Comparison of ENCODE assay signal across 14 cellular contexts in genomic region chr21:44878053-44878982, GRCh38. TPM values are rescaled to one million over a fixed set of nuclear protein-coding genes. Genes with fewer than 3 reads are reported as not detected.
A peak's percentile ranks its signal among the peaks of the same experiment; 100 is the strongest.
DNase-seq lines count a peak whose midpoint lies in the region; ATAC-seq, FAIRE-seq and TF ChIP-seq lines count a peak whose summit lies in the region.
"Had no signal": no experiment of that assay in that cellular context is flagged by ENCODE, and none has a peak within 500 bp of the region (broad histone marks: within the 10 kb centered on the region; RNA-seq: fewer than 3 reads in every experiment).

No MANE protein-coding gene starts in this region.

- peaks cover 16 to 66% (median 37%) of the 10 kb centered on the region in 4 donors for H3K4me1 Mint-ChIP-seq in naive thymus-derived CD8-positive, alpha-beta T cell

- TF ChIP-seq EP300 in A549 (IDR thresholded peaks at IDR 0.05) (no peak), HepG2 (IDR thresholded peaks at IDR 0.05; ENCODE audit: low read depth in 2 of 2, low read length in 2 of 2) (peak in 1 of 2 experiments; percentile 81; a peak in 3 of 4 replicates), HepG2 (CRISPR knock-in tag; IDR thresholded peaks at IDR 0.05; ENCODE audit: borderline replicate concordance) (peak; percentile 70; the same call in 1 of the 2 replicates)

- in situ Hi-C loops in HepG2 (cut with HindIII; ENCODE audit: extremely low pct_ligation_motif_present, low pct_unique_long_range_greater_than_20kb): no loop called here

- no peaks in the 10 kb centered on the region for H3K36me3 Mint-ChIP-seq in naive thymus-derived CD8-positive, alpha-beta T cell
- H3K36me3 Mint-ChIP-seq: natural killer cell had no signal

- H3K27ac ChIP-seq in A549: peak overlapping the region; percentile 57 to 82; a peak in 5 of 6 replicates
- peak overlapping the region; percentile 99 for H3K27ac ChIP-seq in HepG2 (ENCODE audit: extremely low read length, insufficient read depth, low read length)
- no peak overlapping the region for H3K27ac ChIP-seq in effector memory CD4-positive, alpha-beta T cell (ENCODE audit: insufficient read depth, low read length, poor library complexity, severe bottlenecking)

- 52% methylated on average over 13 of the region's 13 CpGs for WGBS in A549 (ENCODE audit: missing lambda C conversion rate)
- WGBS in HepG2 (ENCODE audit: low lambda C conversion rate): 4% methylated on average over 13 of the region's 13 CpGs

- DNase-seq in A549 (ENCODE audit: low read depth in 1 of 2, low spot score in 1 of 2) (peak in 1 of 2 experiments; percentile 58), NB4 (ENCODE audit: low read depth) (peak; percentile 85), amniotic epithelial cell (ENCODE audit: low read depth) (peak; percentile 40), HepG2 (ENCODE audit: low spot score) (peak; percentile 97), HK-2 (ENCODE audit: unreplicated experiment) (no peak)
- no peak for DNase-seq in naive thymus-derived CD8-positive, alpha-beta T cell
- DNase-seq in effector memory CD4-positive, alpha-beta T cell: no peak
- DNase-seq: ACHN; activated CD8-positive, alpha-beta memory T cell treated with anti-CD3 and anti-CD28 coated beads for 24 hours; natural killer cell; NCI-H446 treated with DMSO at 0.1 percent for 48 hours; stimulated activated CD8-positive, alpha-beta memory T cell treated with anti-CD3 and anti-CD28 coated beads, Interleukin-4, amount 100 ng/mL, for 48 hours had no signal

- TF ChIP-seq CTCF in A549 (IDR thresholded peaks at IDR 0.05) (no peak), NB4 (IDR thresholded peaks at IDR 0.05; ENCODE audit: low read depth, low read length) (no peak), HepG2 (CRISPR knock-in tag; IDR thresholded peaks at IDR 0.05) (no peak)

- H3K36me3 ChIP-seq in HepG2 (replicated peaks in 1 of 2; ENCODE audit: control insufficient read depth in 1 of 2, insufficient read depth in 2 of 2, low read length in 2 of 2): no peaks in the 10 kb centered on the region
- no peaks in the 10 kb centered on the region for H3K36me3 ChIP-seq in effector memory CD4-positive, alpha-beta T cell (ENCODE audit: control insufficient read depth, insufficient read depth, low read length)

- H4K20me1 ChIP-seq in HepG2 (ENCODE audit: insufficient read depth, low read length): no peaks in the 10 kb centered on the region

- H3K79me2 ChIP-seq in HepG2 (ENCODE audit: insufficient read depth, low read length): peaks cover 5% of the 10 kb centered on the region

- no peaks in the 10 kb centered on the region for H3K27me3 ChIP-seq in HepG2 (ENCODE audit: control insufficient read depth in 1 of 2, insufficient read depth in 2 of 2, low read length in 2 of 2)
- no peaks in the 10 kb centered on the region for H3K27me3 ChIP-seq in effector memory CD4-positive, alpha-beta T cell (replicated peaks; ENCODE audit: control insufficient read depth, insufficient read depth, low read length, poor library complexity, severe bottlenecking)

- no peaks in the 10 kb centered on the region for H3K9me3 Mint-ChIP-seq in naive thymus-derived CD8-positive, alpha-beta T cell
- H3K9me3 Mint-ChIP-seq: natural killer cell had no signal

- H3K27ac Mint-ChIP-seq in naive thymus-derived CD8-positive, alpha-beta T cell: peak overlapping the region in 1 of 10 donors; percentile 15

- TF ChIP-seq RAD21 in A549 (conservative IDR thresholded peaks at IDR 0.05 in 1 of 2, IDR thresholded peaks at IDR 0.05 in 1 of 2): no peak
- TF ChIP-seq RAD21 in HepG2 (CRISPR knock-in tag; IDR thresholded peaks at IDR 0.05): no peak

- POLR2A ChIA-PET in A549 (lab: Yijun Ruan, JAX): no interaction called here
- POLR2A ChIA-PET in HepG2 (lab: Yijun Ruan, JAX): interaction anchor here (0.9 to 2.7 kb wide), 10 partner anchors 9 to 77 kb away, joined by 3 to 38 read pairs (median 6); partner anchors contain the start of gene UBE2G2
- POLR2A ChIA-PET in naive thymus-derived CD8-positive, alpha-beta T cell (lab: Charles Lee): interaction anchor here (0.8 to 1.2 kb wide), 2 partner anchors 33 to 47 kb away, joined by 3 read pairs; no protein-coding TSS in a partner anchor

- ATAC-seq in A549 (peak; percentile 57 to 68; a peak in 5 of 6 replicates), HepG2 (peak; percentile 64), HG02870 (IDR thresholded peaks at IDR 0.05; ENCODE audit: unreplicated experiment) (no peak)
- no peak for ATAC-seq in naive thymus-derived CD8-positive, alpha-beta T cell
- ATAC-seq: natural killer cell, SK-N-SH treated with all-trans-retinoic acid at 6 μM for 48 hours had no signal

- H3K9me3 ChIP-seq in A549: no peaks in the 10 kb centered on the region
- H3K9me3 ChIP-seq in HepG2 (ENCODE audit: low read length): no peaks in the 10 kb centered on the region
- H3K9me3 ChIP-seq in effector memory CD4-positive, alpha-beta T cell (ENCODE audit: control insufficient read depth, low read length): no peaks in the 10 kb centered on the region

- CTCF ChIA-PET in A549 (lab: Yijun Ruan, JAX): interaction anchor here (1.7 kb wide), 1 partner anchor 32 kb away, joined by 4 read pairs; no protein-coding TSS in a partner anchor
- CTCF ChIA-PET in HepG2 (lab: Yijun Ruan, JAX; ENCODE audit: low intra/inter-chr PET ratio, low total read pairs): no interaction called here

- H3K4me2 ChIP-seq in A549 (peak overlapping the region; percentile 67), HepG2 (ENCODE audit: low read depth, low read length) (peak overlapping the region; percentile 67)

- no peak overlapping the region for H3K4me3 Mint-ChIP-seq in naive thymus-derived CD8-positive, alpha-beta T cell
- H3K4me3 Mint-ChIP-seq: natural killer cell had no signal

- peaks cover 37% of the 10 kb centered on the region for H3K4me1 ChIP-seq in A549
- H3K4me1 ChIP-seq in HepG2 (ENCODE audit: insufficient read depth, low read length): peaks cover 96% of the 10 kb centered on the region
- peaks cover 26% of the 10 kb centered on the region for H3K4me1 ChIP-seq in effector memory CD4-positive, alpha-beta T cell (ENCODE audit: control insufficient read depth, insufficient read depth, low read length, poor library complexity, severe bottlenecking)

- H3K27me3 Mint-ChIP-seq in naive thymus-derived CD8-positive, alpha-beta T cell: no peaks in the 10 kb centered on the region

- TF ChIP-seq POLR2A in A549 (IDR thresholded peaks at IDR 0.05; ENCODE audit: low read length) (no peak), NB4 (IDR thresholded peaks at IDR 0.05; ENCODE audit: extremely low read depth, insufficient read length) (no peak), HepG2 (IDR thresholded peaks at IDR 0.05; ENCODE audit: insufficient read depth in 1 of 2, low read depth in 2 of 2, low read length in 2 of 2) (peak in 1 of 2 experiments; percentile 67; a peak in 2 of 4 replicates)

- H2AFZ ChIP-seq in HepG2 (ENCODE audit: low read length): no peak overlapping the region

- H3K9ac ChIP-seq in HepG2 (ENCODE audit: insufficient read depth, low read depth, low read length): peak overlapping the region; percentile 79

- FAIRE-seq in A549 (lab: Jason Lieb, UNC): no peak
- FAIRE-seq in HepG2 (lab: Jason Lieb, UNC): peak; percentile 71

- BruUV-seq in HepG2 (replicated peaks; lab: Mats Ljungman, UMichigan): no TSS peak

- intact Hi-C loops in HepG2 (cut with micrococcal nuclease; ENCODE audit: unreplicated experiment): no loop called here

- H3K4me3 ChIP-seq in A549 (no peak overlapping the region), NB4 (ENCODE audit: low read depth, low read length) (no peak overlapping the region), HepG2 (replicated peaks in 1 of 3; ENCODE audit: insufficient read depth in 1 of 3, low read depth in 2 of 3, low read length in 3 of 3) (peak overlapping the region in 1 of 3 experiments; percentile 48; a peak in 1 of 6 replicates)
- H3K4me3 ChIP-seq in effector memory CD4-positive, alpha-beta T cell (ENCODE audit: insufficient read depth, low read depth, low read length, poor library complexity, severe bottlenecking): no peak overlapping the region

RNA-seq across cellular contexts. Expression of gene PTTG1IP, which starts 4.8 kb away (rescaled TPM):
- polyA plus RNA-seq in A549 (2011; rRNA removed) (97.6 and 99.4 TPM in 2 replicates), A549 (2017; fragmentation: RNase III; extraction: RNeasy Plus Mini Kit Qiagen cat#74134 plus additional on column Dnase treatment) (93.2 to 103 TPM (median 98.7 TPM) in 3 replicates), HepG2 (2011; rRNA removed) (700 and 734 TPM in 2 replicates)
- polyA plus RNA-seq in A549 (2012; cell fraction: cytosol; rRNA removed): 49.3 and 65.6 TPM in 2 replicates
- polyA plus RNA-seq in A549 (2012; cell fraction: nucleus; rRNA removed): 52.1 and 60.9 TPM in 2 replicates
- 51.4 and 52.1 TPM in 2 replicates for polyA minus RNA-seq in A549 (2011; rRNA and poly(A)+ RNA removed)
- 89.4 and 161 TPM in 2 replicates for total RNA-seq in HepG2 (2016; rRNA removed; fragmentation: Illumina TruSeq; extraction: Trizol)
- total RNA-seq in HepG2 (2016; cell fraction: cytosol; rRNA removed; fragmentation: Illumina TruSeq; extraction: Trizol; ENCODE audit: low read depth): 42.7 and 52.7 TPM in 2 replicates
- 93.0 and 159 TPM in 2 replicates for total RNA-seq in HepG2 (2016; cell fraction: insoluble cytoplasmic fraction; rRNA removed; fragmentation: Illumina TruSeq; extraction: Trizol)
- total RNA-seq in HepG2 (2016; cell fraction: membrane; rRNA removed; fragmentation: Illumina TruSeq; extraction: Trizol): 72.6 and 73.1 TPM in 2 replicates
- 137 and 161 TPM in 2 replicates for total RNA-seq in HepG2 (2016; cell fraction: nucleus; rRNA removed; fragmentation: Illumina TruSeq; extraction: Trizol)
- 548 and 662 TPM in 2 replicates for polyA plus RNA-seq in HepG2 (2011; cell fraction: cytosol; rRNA removed)
- 529 and 555 TPM in 2 replicates for polyA plus RNA-seq in HepG2 (2011; cell fraction: nucleus; rRNA removed)
- 435 and 453 TPM in 2 replicates for polyA plus RNA-seq in HepG2 (2012)
- 22.2 and 24.3 TPM in 2 replicates for polyA plus RNA-seq in HepG2 (2016; cell fraction: cytosol; fragmentation: Illumina TruSeq; extraction: Trizol; ENCODE audit: low read depth)
- polyA plus RNA-seq in HepG2 (2016; cell fraction: insoluble cytoplasmic fraction; fragmentation: Illumina TruSeq; extraction: Trizol; ENCODE audit: low read depth): 90.0 and 95.3 TPM in 2 replicates
- 47.9 and 49.9 TPM in 2 replicates for polyA plus RNA-seq in HepG2 (2016; cell fraction: membrane; fragmentation: Illumina TruSeq; extraction: Trizol; ENCODE audit: low read depth)
- polyA plus RNA-seq in HepG2 (2016; cell fraction: nucleus; fragmentation: Illumina TruSeq; extraction: Trizol; ENCODE audit: insufficient read depth, low read depth): 267 and 281 TPM in 2 replicates
- 110 and 581 TPM in 2 replicates for polyA minus RNA-seq in HepG2 (2011; rRNA and poly(A)+ RNA removed; ENCODE audit: low replicate concordance)
- 491 and 595 TPM in 2 replicates for polyA minus RNA-seq in HepG2 (2011; cell fraction: cytosol; rRNA and poly(A)+ RNA removed)
- polyA minus RNA-seq in HepG2 (2011; cell fraction: nucleus; rRNA and poly(A)+ RNA removed): 203 and 242 TPM in 2 replicates
- 10 to 100 TPM; 62.0 to 68.7 TPM for total RNA-seq in naive thymus-derived CD8-positive, alpha-beta T cell
- polyA plus RNA-seq in naive thymus-derived CD8-positive, alpha-beta T cell: 10 to 100 TPM; 42.4 to 54.1 (median 44.3) TPM

RNA-seq across cellular contexts. Expression of gene ITGB2, which starts 42.4 kb away (rescaled TPM):
- polyA plus RNA-seq in A549 (2011; rRNA removed) (0.59 and 0.62 TPM in 2 replicates), A549 (2017; fragmentation: RNase III; extraction: RNeasy Plus Mini Kit Qiagen cat#74134 plus additional on column Dnase treatment) (0.34 to 0.54 TPM (median 0.46 TPM) in 3 replicates), HepG2 (2011; rRNA removed) (18.0 and 26.4 TPM in 2 replicates)
- polyA plus RNA-seq in A549 (2012; cell fraction: cytosol; rRNA removed): 0.27 and 0.32 TPM in 2 replicates
- 0.65 and 1.1 TPM in 2 replicates for polyA plus RNA-seq in A549 (2012; cell fraction: nucleus; rRNA removed)
- polyA minus RNA-seq in A549 (2011; rRNA and poly(A)+ RNA removed): 0.29 and 1.1 TPM in 2 replicates
- total RNA-seq in HepG2 (2016; rRNA removed; fragmentation: Illumina TruSeq; extraction: Trizol): 1.6 and 4.2 TPM in 2 replicates
- 0.71 and 0.91 TPM in 2 replicates for total RNA-seq in HepG2 (2016; cell fraction: cytosol; rRNA removed; fragmentation: Illumina TruSeq; extraction: Trizol; ENCODE audit: low read depth)
- 2.3 and 3.5 TPM in 2 replicates for total RNA-seq in HepG2 (2016; cell fraction: insoluble cytoplasmic fraction; rRNA removed; fragmentation: Illumina TruSeq; extraction: Trizol)
- 1.2 and 1.9 TPM in 2 replicates for total RNA-seq in HepG2 (2016; cell fraction: membrane; rRNA removed; fragmentation: Illumina TruSeq; extraction: Trizol)
- 6.5 and 6.6 TPM in 2 replicates for total RNA-seq in HepG2 (2016; cell fraction: nucleus; rRNA removed; fragmentation: Illumina TruSeq; extraction: Trizol)
- polyA plus RNA-seq in HepG2 (2011; cell fraction: cytosol; rRNA removed): 22.3 and 25.2 TPM in 2 replicates
- 63.6 and 64.3 TPM in 2 replicates for polyA plus RNA-seq in HepG2 (2011; cell fraction: nucleus; rRNA removed)
- polyA plus RNA-seq in HepG2 (2012): 28.1 and 37.9 TPM in 2 replicates
- 0.53 and 1.0 TPM in 2 replicates for polyA plus RNA-seq in HepG2 (2016; cell fraction: cytosol; fragmentation: Illumina TruSeq; extraction: Trizol; ENCODE audit: low read depth)
- polyA plus RNA-seq in HepG2 (2016; cell fraction: insoluble cytoplasmic fraction; fragmentation: Illumina TruSeq; extraction: Trizol; ENCODE audit: low read depth): 2.2 and 2.5 TPM in 2 replicates
- 1.3 and 1.5 TPM in 2 replicates for polyA plus RNA-seq in HepG2 (2016; cell fraction: membrane; fragmentation: Illumina TruSeq; extraction: Trizol; ENCODE audit: low read depth)
- polyA plus RNA-seq in HepG2 (2016; cell fraction: nucleus; fragmentation: Illumina TruSeq; extraction: Trizol; ENCODE audit: insufficient read depth, low read depth): 5.9 and 7.0 TPM in 2 replicates
- 1.4 and 26.8 TPM in 2 replicates for polyA minus RNA-seq in HepG2 (2011; rRNA and poly(A)+ RNA removed; ENCODE audit: low replicate concordance)
- polyA minus RNA-seq in HepG2 (2011; cell fraction: cytosol; rRNA and poly(A)+ RNA removed): 11.9 and 12.6 TPM in 2 replicates
- polyA minus RNA-seq in HepG2 (2011; cell fraction: nucleus; rRNA and poly(A)+ RNA removed): 10.0 and 14.7 TPM in 2 replicates
- 100 to 1,000 TPM; 177 to 180 TPM for total RNA-seq in naive thymus-derived CD8-positive, alpha-beta T cell
- 100 to 1,000 TPM; 423 to 549 (median 524) TPM for polyA plus RNA-seq in naive thymus-derived CD8-positive, alpha-beta T cell

Comparison
In these comparisons a context has a peak if more than half of its experiments do, and no peak if none do; other contexts are left out.
1. ATAC-seq: peak in A549 (2 of 2) and HepG2 (single experiment); none in naive thymus-derived CD8-positive, alpha-beta T cell (0 of 2) and HG02870 (single experiment).
2. DNase-seq: peak in NB4 (single experiment), amniotic epithelial cell (single experiment) and HepG2 (single experiment); none in HK-2 (single experiment), naive thymus-derived CD8-positive, alpha-beta T cell (0 of 10) and effector memory CD4-positive, alpha-beta T cell (0 of 3).
3. RNA of gene ITGB2, which starts 42.4 kb away (polyA plus RNA-seq): 423 to 549 TPM in naive thymus-derived CD8-positive, alpha-beta T cell; 0.53 to 64.3 TPM in HepG2 and 0.27 to 1.1 TPM in A549; every median in the first group is over 4 times any median in the second.
4. Of the 38 proteins assayed by ChIP-seq in both HepG2 and A549: peak only in HepG2: CEBPB, EHMT2, EP300, ESRRA, HDAC2 and KDM1A; only in A549: none; in both: none; in neither: 29; mixed calls (peak in some experiments, not most) for 3.